ENCODE assay signal across 8 cellular contexts in the genomic region with DNA sequence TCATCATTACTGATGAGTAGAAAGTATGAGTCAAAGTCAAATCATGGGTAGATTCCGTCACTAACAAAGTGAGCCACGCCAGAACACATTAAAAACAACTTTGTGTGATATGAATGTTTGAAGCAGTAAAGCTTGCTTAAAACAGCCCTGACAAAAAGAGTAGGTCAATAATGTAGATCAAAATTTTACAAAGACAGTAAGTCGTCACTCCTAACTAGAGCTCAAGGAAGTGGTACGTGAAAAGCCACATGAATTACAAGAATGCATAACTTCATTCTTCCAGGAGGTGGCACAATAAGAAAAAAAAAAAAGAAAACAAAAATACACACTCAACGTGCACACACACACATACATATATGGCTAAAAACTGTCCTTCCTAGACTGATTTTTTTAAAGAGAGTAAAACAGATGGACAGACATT.
DNase-seq lines count a peak whose midpoint lies in the region; ATAC-seq and TF ChIP-seq lines count a peak whose summit lies in the region.

No MANE protein-coding gene starts in this region.

- H3K9me3 ChIP-seq in PC-9 (ENCODE audit: insufficient read depth, low read depth) (no peaks in the 10 kb centered on the region), vagina (no peaks in the 10 kb centered on the region)

- no peaks in the 10 kb centered on the region for H3K36me3 ChIP-seq in PC-9 (ENCODE audit: low read depth)
- H3K36me3 ChIP-seq in vagina: peaks cover 0 to 8% of the 10 kb centered on the region in 2 donors

- H3K27ac ChIP-seq in PC-9: no peak overlapping the region
- no peak overlapping the region for H3K27ac ChIP-seq in substantia nigra (ENCODE audit: low read depth, low read length, poor library complexity, severe bottlenecking)
- H3K27ac ChIP-seq in vagina: no peak overlapping the region

- no peaks in the 10 kb centered on the region for H3F3A ChIP-seq in PC-9 (ENCODE audit: insufficient read depth, low read depth)

- CTCF ChIA-PET in PC-9 (lab: Charles Lee): interaction anchor here (0.6 kb wide), 3 partner anchors 298 to 633 kb away, joined by 3 to 4 read pairs (median 3); no protein-coding TSS in a partner anchor

- intact Hi-C loops in PC-9 (cut with micrococcal nuclease; ENCODE audit: unreplicated experiment): loop anchor here (5.0 kb wide), 1 partner anchor 288 kb away; no protein-coding TSS in a partner anchor
- intact Hi-C loops in vagina (cut with DNase I): no loop called here

- H3K4me1 ChIP-seq in PC-9 (replicated peaks; ENCODE audit: insufficient read depth) (peaks cover 6% of the 10 kb centered on the region; the same call in 1 of the 2 replicates), vagina (peaks cover 8% of the 10 kb centered on the region)

- peak; percentile 57 for TF ChIP-seq CTCF in PC-9 (conservative IDR thresholded peaks at IDR 0.05)
- no peak for TF ChIP-seq CTCF in vagina (IDR thresholded peaks at IDR 0.05)

- peak overlapping the region; percentile 40; the same call in 1 of the 2 replicates for H2AFZ ChIP-seq in PC-9

- peak; percentile 53 for DNase-seq in DMS53 (lab: John Stamatoyannopoulos, UW)
- peak in 1 of 2 experiments; percentile 50 for DNase-seq in PC-9
- peak; percentile 72 for DNase-seq in dedifferentiated amniotic fluid mesenchymal stem cell (ENCODE audit: extremely low spot score)
- peak; percentile 37 for DNase-seq in pons (ENCODE audit: low spot score)
- no peak for DNase-seq in substantia nigra (lab: John Stamatoyannopoulos, UW)
- DNase-seq in vagina (ENCODE audit: extremely low spot score in 2 of 2): no peak

- peak; percentile 91 for ATAC-seq in GM18909 (IDR thresholded peaks at IDR 0.05; ENCODE audit: poor library complexity, unreplicated experiment)
- peak; percentile 91 for ATAC-seq in HG03135 (IDR thresholded peaks at IDR 0.05; ENCODE audit: unreplicated experiment)

- TF ChIP-seq POLR2A in vagina (IDR thresholded peaks at IDR 0.05): no peak

- POLR2A ChIA-PET in PC-9 (lab: Charles Lee; ENCODE audit: unreplicated experiment): interaction anchor here (0.6 to 0.7 kb wide), 3 partner anchors 46 to 300 kb away, joined by 10 to 27 read pairs (median 26); no protein-coding TSS in a partner anchor

- no peaks in the 10 kb centered on the region for H4K20me1 ChIP-seq in PC-9 (ENCODE audit: insufficient read depth)

- H3K4me2 ChIP-seq in PC-9: no peak overlapping the region

- no peaks in the 10 kb centered on the region for H3K79me2 ChIP-seq in PC-9 (ENCODE audit: low read depth)

- BruUV-seq in PC-9 (replicated peaks; lab: Mats Ljungman, UMichigan): no TSS peak

- no peaks in the 10 kb centered on the region for H3K9me2 ChIP-seq in PC-9 (ENCODE audit: insufficient read depth)

- H3K4me3 ChIP-seq in PC-9 (no peak overlapping the region), vagina (no peak overlapping the region)

- H3K27me3 ChIP-seq in PC-9 (ENCODE audit: insufficient read depth, low read depth) (no peaks in the 10 kb centered on the region), vagina (no peaks in the 10 kb centered on the region)

Comparison
In these comparisons a context has a peak if more than half of its experiments do, and no peak if none do; other contexts are left out.
1. DNase-seq: peak in DMS53 (single experiment), dedifferentiated amniotic fluid mesenchymal stem cell (single experiment) and pons (single experiment); none in substantia nigra (0 of 49) and vagina (0 of 2).